Comparison of ENCODE assay signal across 10 cellular contexts in genomic region chr12:15688838-15689237, GRCh38.
A peak's percentile ranks its signal among the peaks of the same experiment; 100 is the strongest.
DNase-seq lines count a peak whose midpoint lies in the region; ATAC-seq and TF ChIP-seq lines count a peak whose summit lies in the region.
"Had no signal": no experiment of that assay in that cellular context is flagged by ENCODE, and none has a peak within 500 bp of the region (broad histone marks: within the 10 kb centered on the region; RNA-seq: fewer than 3 reads in every experiment).

No MANE protein-coding gene starts in this region.

- DNase-seq in SW480 (ENCODE audit: low spot score) (peak; percentile 35), heart right ventricle (no peak), sigmoid colon (no peak), immature natural killer cell (no peak), KG1 (lab: John Stamatoyannopoulos, UW) (no peak)
- no peak for DNase-seq in activated CD8-positive, alpha-beta T cell treated with anti-CD3 and anti-CD28 coated beads, Interleukin-2, amount 10 ng/mL, durations not matched to agents 7 days and 5 days
- DNase-seq: cerebellar nuclear complex, NCI-H1092 treated with DMSO at 0.1 percent for 48 hours had no signal

- H3K27ac Mint-ChIP-seq in activated CD8-positive, alpha-beta T cell treated with anti-CD3 and anti-CD28 coated beads, Interleukin-2, amount 10 ng/mL, durations not matched to agents 7 days and 5 days = no peak overlapping the region
- no peak overlapping the region for H3K27ac Mint-ChIP-seq in immature natural killer cell

- H3K4me1 Mint-ChIP-seq in activated CD8-positive, alpha-beta T cell treated with anti-CD3 and anti-CD28 coated beads, Interleukin-2, amount 10 ng/mL, durations not matched to agents 7 days and 5 days (ENCODE audit: low read depth) = peaks cover 4% of the 10 kb centered on the region
- H3K4me1 Mint-ChIP-seq in immature natural killer cell = no peaks in the 10 kb centered on the region

- peaks cover 0 to 82% (median 28%) of the 10 kb centered on the region in 9 donors for H3K4me1 ChIP-seq in heart right ventricle
- peaks cover 0 to 55% (median 49%) of the 10 kb centered on the region in 4 donors for H3K4me1 ChIP-seq in sigmoid colon

- H3K27ac ChIP-seq in heart right ventricle = peak overlapping the region in 9 of 10 donors; percentile 54 to 81 (median 63)
- H3K27ac ChIP-seq in sigmoid colon = peak overlapping the region; percentile 62 to 83 (median 72)

- H3K4me3 Mint-ChIP-seq in activated CD8-positive, alpha-beta T cell treated with anti-CD3 and anti-CD28 coated beads, Interleukin-2, amount 10 ng/mL, durations not matched to agents 7 days and 5 days = no peak overlapping the region
- H3K4me3 Mint-ChIP-seq in immature natural killer cell = no peak overlapping the region

- no peaks in the 10 kb centered on the region for H3K9me3 Mint-ChIP-seq in activated CD8-positive, alpha-beta T cell treated with anti-CD3 and anti-CD28 coated beads, Interleukin-2, amount 10 ng/mL, durations not matched to agents 7 days and 5 days (ENCODE audit: insufficient read depth)
- H3K9me3 Mint-ChIP-seq in immature natural killer cell = peaks cover 0 to 7% (median 0%) of the 10 kb centered on the region in 6 donors

- H3K36me3 ChIP-seq in heart right ventricle = no peaks in the 10 kb centered on the region
- H3K36me3 ChIP-seq in sigmoid colon = no peaks in the 10 kb centered on the region

- H3K27me3 ChIP-seq in heart right ventricle (no peaks in the 10 kb centered on the region), sigmoid colon (no peaks in the 10 kb centered on the region)

- TF ChIP-seq POLR2A in sigmoid colon (IDR thresholded peaks at IDR 0.05) = no peak

- CTCF ChIA-PET in activated CD8-positive, alpha-beta T cell treated with anti-CD3 and anti-CD28 coated beads, Interleukin-2, amount 10 ng/mL, durations not matched to agents 7 days and 5 days (lab: Charles Lee) = no interaction called here

- WGBS in heart right ventricle, 2 donors = 33 to 34% methylated on average over 6 of the region's 6 CpGs
- WGBS in sigmoid colon, 2 donors = 43 to 60% methylated on average over 6 of the region's 6 CpGs

- H3K4me3 ChIP-seq in heart right ventricle (peak overlapping the region in 6 of 10 donors; percentile 17 to 37 (median 26)), sigmoid colon (peak overlapping the region in 3 of 4 donors; percentile 12 to 17 (median 17))

- intact Hi-C loops in heart right ventricle (cut with DNase I) = loop anchor here in 1 of 10 donors (5.0 kb wide), 1 partner anchor 38 kb away; no protein-coding TSS in a partner anchor
- intact Hi-C loops in sigmoid colon (cut with DNase I) = no loop called here

- H3K27me3 Mint-ChIP-seq in activated CD8-positive, alpha-beta T cell treated with anti-CD3 and anti-CD28 coated beads, Interleukin-2, amount 10 ng/mL, durations not matched to agents 7 days and 5 days (ENCODE audit: low read depth) = peaks cover 36% of the 10 kb centered on the region
- H3K27me3 Mint-ChIP-seq in immature natural killer cell (ENCODE audit: low read depth in 3 of 3) = peaks cover 0 to 2% (median 2%) of the 10 kb centered on the region in 3 donors

- ATAC-seq in GM18511 (IDR thresholded peaks at IDR 0.05; ENCODE audit: unreplicated experiment) (peak; percentile 65), heart right ventricle (peak in 7 of 8 donors; percentile 48 to 69 (median 55)), GM19452 (IDR thresholded peaks at IDR 0.05; ENCODE audit: unreplicated experiment) (no peak)
- no peak for ATAC-seq in activated CD8-positive, alpha-beta T cell treated with anti-CD3 and anti-CD28 coated beads, Interleukin-2, amount 10 ng/mL, durations not matched to agents 7 days and 5 days

- POLR2A ChIA-PET in activated CD8-positive, alpha-beta T cell treated with anti-CD3 and anti-CD28 coated beads, Interleukin-2, amount 10 ng/mL, durations not matched to agents 7 days and 5 days (lab: Charles Lee) = no interaction called here

- TF ChIP-seq CTCF in heart right ventricle (IDR thresholded peaks at IDR 0.05) = no peak
- no peak for TF ChIP-seq CTCF in sigmoid colon (IDR thresholded peaks at IDR 0.05)

- no peaks in the 10 kb centered on the region for H3K9me3 ChIP-seq in heart right ventricle
- H3K9me3 ChIP-seq in sigmoid colon = no peaks in the 10 kb centered on the region

- no peaks in the 10 kb centered on the region for H3K36me3 Mint-ChIP-seq in activated CD8-positive, alpha-beta T cell treated with anti-CD3 and anti-CD28 coated beads, Interleukin-2, amount 10 ng/mL, durations not matched to agents 7 days and 5 days (ENCODE audit: low read depth)
- no peaks in the 10 kb centered on the region for H3K36me3 Mint-ChIP-seq in immature natural killer cell

- TF ChIP-seq EP300 in sigmoid colon (IDR thresholded peaks at IDR 0.05) = no peak

Comparison
In these comparisons a context has a peak if more than half of its experiments do, and no peak if none do; other contexts are left out.
1. ATAC-seq: peak in GM18511 (single experiment) and heart right ventricle (7 of 8); none in activated CD8-positive, alpha-beta T cell treated with anti-CD3 and anti-CD28 coated beads, Interleukin-2, amount 10 ng/mL, durations not matched to agents 7 days and 5 days (single experiment) and GM19452 (single experiment).